Comparison of ENCODE assay signal across 29 cellular contexts in genomic region chr1:15382601-15383518, GRCh38. TPM values are rescaled to one million over a fixed set of nuclear protein-coding genes. Genes with fewer than 3 reads are reported as not detected.
"Had no signal": no experiment of that assay in that cellular context is flagged by ENCODE, and none has a peak within 500 bp of the region (broad histone marks: within the 10 kb centered on the region; RNA-seq: fewer than 3 reads in every experiment).

No MANE protein-coding gene starts in this region.

- H3K27ac Mint-ChIP-seq: activated CD4-positive, alpha-beta T cell treated with anti-CD3 and anti-CD28 coated beads for 36 hours; activated CD8-positive, alpha-beta memory T cell treated with anti-CD3 and anti-CD28 coated beads, Interleukin-2, amount 10 ng/mL, durations not matched to agents 7 days and 5 days; activated CD8-positive, alpha-beta T cell treated with anti-CD3 and anti-CD28 coated beads, Interleukin-2, amount 10 ng/mL, durations not matched to agents 7 days and 5 days; activated naive CD8-positive, alpha-beta T cell; activated T-helper 2 cell treated with anti-CD3 and anti-CD28 coated beads, Interferon-gamma antibody, Interleukin-2, Interleukin-4, amounts not matched to agents 10 μg/mL and 5 μg/mL and 100 μg/mL, durations not matched to agents 14 hours and 24 hours and 36 hours; dendritic cell treated with granulocyte-macrophage colony-stimulating factor and Interleukin-4, amounts not matched to agents 40 ng/mL and 50 ng/mL, for 4 days; endodermal cell; nephron progenitor cell; stimulated activated naive B cell treated with anti-CD40 and anti-IgM and Interleukin-4, amounts not matched to agents 10 μg/mL and 1 μg/mL and 100 μg/mL, for 72 hours had no signal

- ATAC-seq: activated CD4-positive, alpha-beta T cell treated with anti-CD3 and anti-CD28 coated beads for 36 hours; activated CD8-positive, alpha-beta memory T cell treated with anti-CD3 and anti-CD28 coated beads, Interleukin-2, amount 10 ng/mL, durations not matched to agents 7 days and 5 days; activated CD8-positive, alpha-beta T cell treated with anti-CD3 and anti-CD28 coated beads, Interleukin-2, amount 10 ng/mL, durations not matched to agents 7 days and 5 days; esophagus mucosa; foreskin keratinocyte; lower lobe of right lung; stimulated activated naive B cell treated with anti-CD40 and anti-IgM and Interleukin-4, amounts not matched to agents 10 μg/mL and 1 μg/mL and 100 μg/mL, for 72 hours had no signal

- H3K9me3 Mint-ChIP-seq: activated T-helper 2 cell treated with anti-CD3 and anti-CD28 coated beads, Interferon-gamma antibody, Interleukin-2, Interleukin-4, amounts not matched to agents 10 μg/mL and 5 μg/mL and 100 μg/mL, durations not matched to agents 14 hours and 24 hours and 36 hours; dendritic cell treated with granulocyte-macrophage colony-stimulating factor and Interleukin-4, amounts not matched to agents 40 ng/mL and 50 ng/mL, for 4 days; endodermal cell; nephron progenitor cell; stimulated activated naive B cell treated with anti-CD40 and anti-IgM and Interleukin-4, amounts not matched to agents 10 μg/mL and 1 μg/mL and 100 μg/mL, for 72 hours had no signal

- DNase-seq: activated CD4-positive, alpha-beta T cell treated with anti-CD3 and anti-CD28 coated beads for 36 hours; activated CD4-positive, CD25-positive, alpha-beta regulatory T cell; activated CD8-positive, alpha-beta memory T cell treated with anti-CD3 and anti-CD28 coated beads, Interleukin-2, amount 10 ng/mL, durations not matched to agents 7 days and 5 days; activated CD8-positive, alpha-beta T cell treated with anti-CD3 and anti-CD28 coated beads, Interleukin-2, amount 10 ng/mL, durations not matched to agents 7 days and 5 days; activated T-cell treated with anti-CD3 and anti-CD28 coated beads, Interleukin-2, amount 50 U/mL, for 48 hours; anterior cingulate cortex; brain microvascular endothelial cell; endodermal cell; foreskin keratinocyte; heart right ventricle; lower lobe of right lung; mesendoderm; nephron progenitor cell; occipital lobe; stimulated activated CD4-positive, alpha-beta T cell treated with anti-CD3 and anti-CD28 coated beads, Interleukin-1b, Interleukin-23, amount 100 ng/mL, for 48 hours; stimulated activated CD4-positive, alpha-beta T cell treated with anti-CD3 and anti-CD28 coated beads, Interleukin-4, amount 100 ng/mL, for 4 hours; stimulated activated CD8-positive, alpha-beta memory T cell treated with anti-CD3 and anti-CD28 coated beads, Interleukin-4, amount 100 ng/mL, for 48 hours; stimulated activated naive B cell treated with anti-CD40 and anti-IgM and Interleukin-4, amounts not matched to agents 10 μg/mL and 1 μg/mL and 100 μg/mL, for 72 hours; T-helper 2 cell; tibial artery had no signal

- H3K4me3 Mint-ChIP-seq: activated CD4-positive, alpha-beta T cell treated with anti-CD3 and anti-CD28 coated beads for 36 hours; activated CD8-positive, alpha-beta memory T cell treated with anti-CD3 and anti-CD28 coated beads, Interleukin-2, amount 10 ng/mL, durations not matched to agents 7 days and 5 days; activated CD8-positive, alpha-beta T cell treated with anti-CD3 and anti-CD28 coated beads, Interleukin-2, amount 10 ng/mL, durations not matched to agents 7 days and 5 days; activated naive CD8-positive, alpha-beta T cell; dendritic cell treated with granulocyte-macrophage colony-stimulating factor and Interleukin-4, amounts not matched to agents 40 ng/mL and 50 ng/mL, for 4 days; endodermal cell; nephron progenitor cell; stimulated activated naive B cell treated with anti-CD40 and anti-IgM and Interleukin-4, amounts not matched to agents 10 μg/mL and 1 μg/mL and 100 μg/mL, for 72 hours had no signal

- H3K36me3 Mint-ChIP-seq: activated CD8-positive, alpha-beta memory T cell treated with anti-CD3 and anti-CD28 coated beads, Interleukin-2, amount 10 ng/mL, durations not matched to agents 7 days and 5 days; activated naive CD8-positive, alpha-beta T cell had no signal

RNA-seq across cellular contexts. Expression of gene CTRC, which starts 55.4 kb away (rescaled TPM):
- total RNA-seq: activated CD4-positive, alpha-beta T cell treated with anti-CD3 and anti-CD28 coated beads for 36 hours; activated CD8-positive, alpha-beta T cell treated with anti-CD3 and anti-CD28 coated beads, Interleukin-2, amount 10 ng/mL, durations not matched to agents 7 days and 5 days; endodermal cell; esophagus mucosa; foreskin keratinocyte; kidney epithelial cell; lower lobe of right lung; occipital lobe; pulmonary artery endothelial cell; right atrium auricular region; smooth muscle cell; ureter had no signal
- polyA plus RNA-seq: foreskin keratinocyte had no signal
